ENCODE assay signal across 20 cellular contexts in genomic region chr9:112526973-112527372, GRCh38. TPM values are rescaled to one million over a fixed set of nuclear protein-coding genes. Genes with fewer than 3 reads are reported as not detected.
DNase-seq lines count a peak whose midpoint lies in the region; ATAC-seq, FAIRE-seq and TF ChIP-seq lines count a peak whose summit lies in the region.
"Had no signal": no experiment of that assay in that cellular context is flagged by ENCODE, and none has a peak within 500 bp of the region (broad histone marks: within the 10 kb centered on the region; RNA-seq: fewer than 3 reads in every experiment).

No MANE protein-coding gene starts in this region.

- H3K36me3 Mint-ChIP-seq in Caco-2 (ENCODE audit: insufficient read depth, unreplicated experiment) = peaks cover 6% of the 10 kb centered on the region
- H3K36me3 Mint-ChIP-seq in chondrocyte (ENCODE audit: low read depth) = no peaks in the 10 kb centered on the region
- H3K36me3 Mint-ChIP-seq in type B pancreatic cell = peaks cover 3% of the 10 kb centered on the region

- H3K27me3 Mint-ChIP-seq in Caco-2 (ENCODE audit: insufficient read depth, unreplicated experiment) (no peaks in the 10 kb centered on the region), chondrocyte (ENCODE audit: low read depth) (no peaks in the 10 kb centered on the region), type B pancreatic cell (no peaks in the 10 kb centered on the region)
- H3K27me3 Mint-ChIP-seq: CD4-positive, alpha-beta T cell had no signal

- H3K4me3 Mint-ChIP-seq in Caco-2 (ENCODE audit: unreplicated experiment) (no peak overlapping the region), chondrocyte (ENCODE audit: unreplicated experiment) (no peak overlapping the region), type B pancreatic cell (peak overlapping the region; percentile 0)
- H3K4me3 Mint-ChIP-seq: CD4-positive, alpha-beta T cell; HFFc6 had no signal

- FAIRE-seq in pancreas (lab: Jason Lieb, UNC) = no peak
- FAIRE-seq: A549 had no signal

- intact Hi-C loops in Caco-2 (cut with micrococcal nuclease; ENCODE audit: unreplicated experiment) (no loop called here), pancreas (cut with DNase I) (no loop called here)

- no TSS peak for BruUV-seq in Caco-2 (replicated peaks; lab: Mats Ljungman, UMichigan)

- H3K4me1 ChIP-seq in Caco-2 = peaks cover 7% of the 10 kb centered on the region
- H3K4me1 ChIP-seq in pancreas = peaks cover 0 to 24% (median 5%) of the 10 kb centered on the region in 3 donors

- peak in 3 of 4 donors; percentile 59 to 74 (median 60) for ATAC-seq in pancreas
- ATAC-seq in GM18907 (IDR thresholded peaks at IDR 0.05; ENCODE audit: unreplicated experiment) = no peak
- ATAC-seq: A549, HCT116 had no signal

- DNase-seq in Caco-2 (no peak), chondrocyte (ENCODE audit: low spot score) (no peak), pancreas (no peak), type B pancreatic cell (ENCODE audit: extremely low spot score, unreplicated experiment) (no peak), T-helper 1 cell (no peak), cortex of kidney (lab: John Stamatoyannopoulos, UW) (no peak)
- DNase-seq: AML-193; CD4-positive, alpha-beta T cell; DMS153; DMS79; GF-D8; GOT3; H7; HFFc6 had no signal

- TF ChIP-seq CTCF in Caco-2 (IDR thresholded peaks at IDR 0.05; ENCODE audit: insufficient read depth in 1 of 2, low read depth in 1 of 2, low read length in 1 of 2, severe bottlenecking in 1 of 2, unreplicated experiment in 1 of 2) (no peak), chondrocyte (IDR thresholded peaks at IDR 0.05) (no peak), pancreas (IDR thresholded peaks at IDR 0.05) (no peak), type B pancreatic cell (conservative IDR thresholded peaks at IDR 0.05) (no peak)

- POLR2A ChIA-PET in Caco-2 (lab: Charles Lee) = no interaction called here

- WGBS in pancreas, 2 donors = 13 to 23% methylated on average over 1 of the region's 1 CpG

- H3K4me3 ChIP-seq in Caco-2 (ENCODE audit: low read depth, low read length) (no peak overlapping the region), pancreas (no peak overlapping the region)
- H3K4me3 ChIP-seq: A549 had no signal

- H3K4me1 Mint-ChIP-seq in Caco-2 (ENCODE audit: low read depth, unreplicated experiment) (peaks cover 15% of the 10 kb centered on the region), chondrocyte (ENCODE audit: low read depth) (peaks cover 15% of the 10 kb centered on the region), type B pancreatic cell (ENCODE audit: unreplicated experiment) (peaks cover 7% of the 10 kb centered on the region)

- CTCF ChIA-PET in Caco-2 (lab: Charles Lee) = no interaction called here

- H3K27ac ChIP-seq in pancreas = peak overlapping the region in 2 of 4 donors; percentile 3 to 31
- H3K27ac ChIP-seq: 22Rv1, A549, C4-2B, HL-60 had no signal

- H3K9me3 ChIP-seq in Caco-2 (no peaks in the 10 kb centered on the region), pancreas (no peaks in the 10 kb centered on the region)
- H3K9me3 ChIP-seq: A549 had no signal

- H3K27me3 ChIP-seq in Caco-2 (replicated peaks; ENCODE audit: control insufficient read depth, insufficient read depth, low read length) = no peaks in the 10 kb centered on the region
- H3K27me3 ChIP-seq in pancreas = no peaks in the 10 kb centered on the region

- H3K9me3 Mint-ChIP-seq in Caco-2 (ENCODE audit: unreplicated experiment) = peaks cover 10% of the 10 kb centered on the region
- no peaks in the 10 kb centered on the region for H3K9me3 Mint-ChIP-seq in chondrocyte (ENCODE audit: low read depth)
- H3K9me3 Mint-ChIP-seq in type B pancreatic cell = peaks cover 4% of the 10 kb centered on the region
- H3K9me3 Mint-ChIP-seq: CD4-positive, alpha-beta T cell; HFFc6 had no signal

- H3K27ac Mint-ChIP-seq in Caco-2 (ENCODE audit: unreplicated experiment) = peak overlapping the region; percentile 6
- peak overlapping the region; percentile 30 for H3K27ac Mint-ChIP-seq in chondrocyte (ENCODE audit: unreplicated experiment)
- H3K27ac Mint-ChIP-seq in type B pancreatic cell = peak overlapping the region; percentile 1
- H3K27ac Mint-ChIP-seq: CD4-positive, alpha-beta T cell; HFFc6 had no signal

- H3K36me3 ChIP-seq in Caco-2 (ENCODE audit: control insufficient read depth, insufficient read depth, low read length) = no peaks in the 10 kb centered on the region
- H3K36me3 ChIP-seq in pancreas = no peaks in the 10 kb centered on the region

RNA-seq across cellular contexts. Expression of gene KIAA1958, which starts 40.3 kb away (rescaled TPM):
- 20.0 and 22.7 TPM in 2 replicates for total RNA-seq in Caco-2 (2022)
- total RNA-seq in chondrocyte = 3.1 to 4.4 TPM (median 3.8 TPM) in 3 replicates
- total RNA-seq in pancreas = 10 to 100 TPM in 1 of 6 donors, 1 to 10 TPM in 5; 3.5 to 11.8 (median 6.2) TPM
- 1 to 10 TPM; 1.4 to 1.7 TPM for polyA plus RNA-seq in pancreas
- total RNA-seq in type B pancreatic cell (ENCODE audit: low replicate concordance) = 15.0 and 28.1 TPM in 2 replicates
